ENCODE assay signal across 11 cellular contexts in the genomic region with DNA sequence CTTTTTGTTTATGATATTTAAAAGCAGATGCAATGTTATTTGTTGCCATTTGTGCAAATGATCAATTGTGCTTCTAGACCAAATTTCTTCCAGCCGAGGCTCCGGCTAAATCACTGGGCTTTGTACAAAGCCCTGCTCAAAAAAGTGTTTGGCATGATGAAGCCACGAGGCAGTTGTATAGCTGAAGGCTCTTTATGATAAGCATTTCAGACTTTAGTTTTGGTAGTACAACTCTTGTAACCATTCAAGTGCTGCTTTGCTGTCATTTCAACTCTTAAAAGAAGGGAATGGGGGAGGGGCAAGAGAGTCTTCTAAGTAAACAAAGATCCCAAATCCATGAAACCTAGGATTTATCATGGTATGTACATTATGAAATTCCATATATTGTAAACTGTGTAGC. TPM values are rescaled to one million over a fixed set of nuclear protein-coding genes. Genes with fewer than 3 reads are reported as not detected.
A peak's percentile ranks its signal among the peaks of the same experiment; 100 is the strongest.
DNase-seq lines count a peak whose midpoint lies in the region; ATAC-seq and TF ChIP-seq lines count a peak whose summit lies in the region.
"Had no signal": no experiment of that assay in that cellular context is flagged by ENCODE, and none has a peak within 500 bp of the region (broad histone marks: within the 10 kb centered on the region; RNA-seq: fewer than 3 reads in every experiment).

No MANE protein-coding gene starts in this region.

- no peak overlapping the region for H3K56ac ChIP-seq in H9 (ENCODE audit: insufficient read length, low read depth, low read length)

- peaks cover 18 to 24% (median 20%) of the 10 kb centered on the region in 3 experiments for H3K36me3 Mint-ChIP-seq in H9 (ENCODE audit: insufficient read depth in 1 of 3, low read depth in 3 of 3)

- no peak overlapping the region for H2BK12ac ChIP-seq in H9 (ENCODE audit: insufficient read length, low read depth, low read length)

- H3K27me3 ChIP-seq in H9 (ENCODE audit: insufficient read depth, low read length) = no peaks in the 10 kb centered on the region
- H3K27me3 ChIP-seq in hepatocyte = no peaks in the 10 kb centered on the region
- no peaks in the 10 kb centered on the region for H3K27me3 ChIP-seq in sigmoid colon

- H3K79me2 ChIP-seq in H9 (ENCODE audit: insufficient read depth, low read length) (peaks cover 19% of the 10 kb centered on the region; the same call in 1 of the 2 replicates), hepatocyte (peaks cover 32% of the 10 kb centered on the region)

- no peaks in the 10 kb centered on the region for H3K79me1 ChIP-seq in H9 (ENCODE audit: insufficient read depth, low read depth, low read length, poor library complexity, severe bottlenecking)

- TF ChIP-seq EP300 in sigmoid colon (IDR thresholded peaks at IDR 0.05) = no peak

- H4K91ac ChIP-seq in H9 (ENCODE audit: insufficient read length, low read depth, low read length) = no peak overlapping the region

- no peak overlapping the region for H2BK120ac ChIP-seq in H9 (ENCODE audit: low read depth, low read length, poor library complexity, severe bottlenecking)

- H3K4me1 ChIP-seq in H9 (ENCODE audit: insufficient read depth, low read length) = peaks cover 12% of the 10 kb centered on the region; the same call in 1 of the 2 replicates
- peaks cover 58% of the 10 kb centered on the region for H3K4me1 ChIP-seq in hepatocyte (ENCODE audit: insufficient read depth)
- peaks cover 0 to 76% (median 72%) of the 10 kb centered on the region in 4 donors for H3K4me1 ChIP-seq in sigmoid colon

- no peak overlapping the region for H3K18ac ChIP-seq in H9 (ENCODE audit: insufficient read length, low read depth, low read length)

- no peak overlapping the region for H2AFZ ChIP-seq in H9 (ENCODE audit: low read length)
- no peak overlapping the region for H2AFZ ChIP-seq in hepatocyte

- no peak for ATAC-seq in HG02970 (IDR thresholded peaks at IDR 0.05; ENCODE audit: low FRiP score, unreplicated experiment)
- no peak for ATAC-seq in HG02763 (IDR thresholded peaks at IDR 0.05; ENCODE audit: unreplicated experiment)
- no peak for ATAC-seq in HG03039 (IDR thresholded peaks at IDR 0.05; ENCODE audit: unreplicated experiment)
- no peak for ATAC-seq in GM18909 (IDR thresholded peaks at IDR 0.05; ENCODE audit: poor library complexity, unreplicated experiment)

- no peak overlapping the region for H2BK5ac ChIP-seq in H9 (ENCODE audit: insufficient read length, low read length)

- no peak overlapping the region for H3K23ac ChIP-seq in H9 (ENCODE audit: insufficient read length, low read depth, low read length)

- no peak overlapping the region for H4K5ac ChIP-seq in H9 (ENCODE audit: insufficient read length, low read depth, low read length)

- no peaks in the 10 kb centered on the region for H4K20me1 ChIP-seq in H9 (ENCODE audit: control insufficient read depth, insufficient read depth, insufficient read length)
- H4K20me1 ChIP-seq in hepatocyte (ENCODE audit: insufficient read depth, poor library complexity, severe bottlenecking) = no peaks in the 10 kb centered on the region

- H3K27ac Mint-ChIP-seq in H9 = peak overlapping the region; percentile 98 to 100 (median 98)

- peaks cover 70% of the 10 kb centered on the region in 2 experiments for H3K4me1 Mint-ChIP-seq in H9

- TF ChIP-seq CTCF in H9 (conservative IDR thresholded peaks at IDR 0.05) = no peak
- TF ChIP-seq CTCF in hepatocyte (IDR thresholded peaks at IDR 0.05; ENCODE audit: poor library complexity) = no peak
- TF ChIP-seq CTCF in sigmoid colon (IDR thresholded peaks at IDR 0.05) = no peak

- H3K4me2 ChIP-seq in H9 (ENCODE audit: insufficient read depth, insufficient read length, low read length) (peak overlapping the region; percentile 79), hepatocyte (peak overlapping the region; percentile 81)

- no peaks in the 10 kb centered on the region for H3K36me3 ChIP-seq in hepatocyte (replicated peaks; ENCODE audit: insufficient read depth, low read depth)
- no peaks in the 10 kb centered on the region for H3K36me3 ChIP-seq in sigmoid colon

- H3K4me3 ChIP-seq in hepatocyte (no peak overlapping the region), sigmoid colon (no peak overlapping the region)

- intact Hi-C loops in sigmoid colon (cut with DNase I) = loop anchor here (5.0 kb wide), 3 partner anchors 51 to 201 kb away; no protein-coding TSS in a partner anchor

- H3K9me3 ChIP-seq in H9 (ENCODE audit: control insufficient read depth, low read depth, low read length) = no peaks in the 10 kb centered on the region
- no peaks in the 10 kb centered on the region for H3K9me3 ChIP-seq in hepatocyte (ENCODE audit: low read depth)
- no peaks in the 10 kb centered on the region for H3K9me3 ChIP-seq in sigmoid colon

- peak overlapping the region; percentile 87 to 92; a peak in 3 of 5 replicates for H3K4me3 Mint-ChIP-seq in H9

- no peak overlapping the region for H2BK15ac ChIP-seq in H9 (ENCODE audit: low read depth, low read length)

- no CpG with 5 or more reads among the region's 3 CpGs for WGBS in H9 (ENCODE audit: extremely low coverage, insufficient read length, low lambda C conversion rate)
- 53% methylated on average over 3 of the region's 3 CpGs for WGBS in hepatocyte (ENCODE audit: low lambda C conversion rate, missing lambda C conversion rate)
- WGBS in sigmoid colon, 2 donors = 79 to 89% methylated on average over 3 of the region's 3 CpGs

- H3K27me3 Mint-ChIP-seq in H9 (ENCODE audit: low read depth) = no peaks in the 10 kb centered on the region

- H3K9me3 Mint-ChIP-seq in H9 = peaks cover 0 to 3% of the 10 kb centered on the region in 2 experiments; a peak in 2 of 5 replicates

- no peak for TF ChIP-seq POLR2A in sigmoid colon (IDR thresholded peaks at IDR 0.05)

- peak overlapping the region; percentile 10 for H3K9ac ChIP-seq in H9 (ENCODE audit: extremely low read depth, insufficient read length, low read length)

- H3K27ac ChIP-seq in H9 (ENCODE audit: insufficient read length, low read depth, low read length) = peak overlapping the region; percentile 88
- H3K27ac ChIP-seq in hepatocyte = peak overlapping the region; percentile 98
- H3K27ac ChIP-seq in sigmoid colon = peak overlapping the region in 3 of 4 donors; percentile 37 to 96 (median 94)

- H2AK5ac ChIP-seq in H9 (ENCODE audit: insufficient read length, low read length) = no peak overlapping the region

- no peak overlapping the region for H3T11ph ChIP-seq in H9 (ENCODE audit: low read length)

- no peak overlapping the region for H3K4ac ChIP-seq in H9 (ENCODE audit: low read depth, low read length)

- no peaks in the 10 kb centered on the region for H3K23me2 ChIP-seq in H9 (ENCODE audit: insufficient read length, low read depth, low read length, poor library complexity, severe bottlenecking)

- no peak overlapping the region for H2BK20ac ChIP-seq in H9 (ENCODE audit: low read depth, low read length, poor library complexity, severe bottlenecking)

- no peak for DNase-seq in H9
- peak; percentile 86 for DNase-seq in NCI-H2227 treated with DMSO at 0.1 percent for 48 hours (lab: John Stamatoyannopoulos, UW)
- DNase-seq in hepatocyte (ENCODE audit: low spot score) = no peak
- peak; percentile 39 for DNase-seq in sigmoid colon
- DNase-seq: activated CD8-positive, alpha-beta memory T cell treated with anti-CD3 and anti-CD28 coated beads, Interleukin-2, amount 50 U/mL, for 48 hours; COR-L47; posterior cingulate gyrus had no signal

- no peak overlapping the region for H3K14ac ChIP-seq in H9 (ENCODE audit: insufficient read depth, low read length)

- H3K9me2 ChIP-seq in hepatocyte (replicated peaks; ENCODE audit: insufficient read depth) = no peaks in the 10 kb centered on the region

- H4K8ac ChIP-seq in H9 (replicated peaks; ENCODE audit: insufficient read length, low read depth, low read length) = no peak overlapping the region

RNA-seq across cellular contexts. Expression of gene ZNF532, which starts 3.3 kb away (rescaled TPM):
- total RNA-seq in H9 (2021) = 254 and 258 TPM in 2 replicates
- total RNA-seq in hepatocyte = 36.5 and 52.0 TPM in 2 replicates
- 13.6 and 15.9 TPM in 2 replicates for polyA plus RNA-seq in hepatocyte
- 100 to 1,000 TPM in 1 of 4 donors, 10 to 100 TPM in 3; 71.0 to 104 (median 78.8) TPM for total RNA-seq in sigmoid colon
- polyA plus RNA-seq in sigmoid colon = 10 to 100 TPM in 1 of 3 donors, 1 to 10 TPM in 2; 1.4 to 10.1 (median 3.6) TPM

Comparison
In these comparisons a context has a peak if more than half of its experiments do, and no peak if none do; other contexts are left out.
1. DNase-seq: peak in NCI-H2227 treated with DMSO at 0.1 percent for 48 hours (single experiment) and sigmoid colon (single experiment); none in H9 (single experiment) and hepatocyte (single experiment).
2. Peak in every context shown above with its lines, with median percentiles within 50 percentile points of each other: H3K27ac ChIP-seq.